ENCODE assay signal across 12 cellular contexts in the genomic region with DNA sequence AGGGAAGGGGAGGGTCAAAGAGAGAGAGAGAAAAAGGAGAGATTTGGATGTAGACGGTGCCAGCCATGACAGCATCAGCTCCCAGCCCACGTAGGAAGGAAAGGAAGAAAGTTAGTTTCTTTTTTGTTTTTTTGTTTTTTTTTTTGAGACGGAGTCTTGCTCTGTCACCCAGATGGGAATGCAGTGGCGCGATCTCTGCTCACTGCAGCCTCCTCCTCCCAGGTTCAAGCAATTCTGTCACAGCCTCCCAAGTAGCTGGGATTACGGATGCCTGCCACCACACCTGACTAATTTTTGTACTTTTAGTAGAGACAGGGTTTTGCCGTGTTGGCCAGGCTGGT. TPM values are rescaled to one million over a fixed set of nuclear protein-coding genes. Genes with fewer than 3 reads are reported as not detected.
DNase-seq lines count a peak whose midpoint lies in the region; ATAC-seq and TF ChIP-seq lines count a peak whose summit lies in the region.
"Had no signal": no experiment of that assay in that cellular context is flagged by ENCODE, and none has a peak within 500 bp of the region (broad histone marks: within the 10 kb centered on the region; RNA-seq: fewer than 3 reads in every experiment).

No MANE protein-coding gene starts in this region.

- ATAC-seq in HG03439 (IDR thresholded peaks at IDR 0.05; ENCODE audit: unreplicated experiment) (no peak), GM19395 (IDR thresholded peaks at IDR 0.05; ENCODE audit: unreplicated experiment) (no peak)
- ATAC-seq: HCT116 had no signal

- H4K8ac ChIP-seq in neuronal stem cell (ENCODE audit: low read depth, low read length), result no peak overlapping the region

- no peak overlapping the region for H2AFZ ChIP-seq in neuronal stem cell (ENCODE audit: low read length)

- H2AK5ac ChIP-seq in neuronal stem cell (ENCODE audit: low read depth, low read length), result no peak overlapping the region

- H3K4me1 ChIP-seq in neuronal stem cell (ENCODE audit: control insufficient read depth in 2 of 2, insufficient read depth in 1 of 2, low read depth in 1 of 2, low read length in 2 of 2), result peaks cover 12 to 14% of the 10 kb centered on the region in 2 donors

- peaks cover 6% of the 10 kb centered on the region for H3K79me1 ChIP-seq in neuronal stem cell (ENCODE audit: low read depth, low read length)

- H3K4me3 ChIP-seq in brain microvascular endothelial cell (ENCODE audit: low read depth, low read length), result no peak overlapping the region
- H3K4me3 ChIP-seq in neuronal stem cell (ENCODE audit: low read length in 2 of 2), result no peak overlapping the region

- H3K27ac ChIP-seq in brain microvascular endothelial cell (no peak overlapping the region), neuronal stem cell (replicated peaks; ENCODE audit: low read length) (no peak overlapping the region)

- no peaks in the 10 kb centered on the region for H3K9me3 ChIP-seq in neuronal stem cell (replicated peaks in 1 of 2; ENCODE audit: control insufficient read depth in 2 of 2, insufficient read depth in 1 of 2, low read depth in 1 of 2, low read length in 2 of 2)

- H3K18ac ChIP-seq in neuronal stem cell (ENCODE audit: low read length), result no peak overlapping the region

- peak overlapping the region; percentile 3 for H3K9ac ChIP-seq in neuronal stem cell (ENCODE audit: low read depth, low read length, poor library complexity)

- no peak overlapping the region for H3K14ac ChIP-seq in neuronal stem cell (ENCODE audit: low read length)

- H3K36me3 ChIP-seq in brain microvascular endothelial cell (replicated peaks) (no peaks in the 10 kb centered on the region), neuronal stem cell (replicated peaks in 1 of 2; ENCODE audit: control insufficient read depth in 2 of 2, insufficient read depth in 2 of 2, low read length in 2 of 2) (no peaks in the 10 kb centered on the region)

- H2BK12ac ChIP-seq in neuronal stem cell (ENCODE audit: low read length), result no peak overlapping the region

- H2BK15ac ChIP-seq in neuronal stem cell (ENCODE audit: low read length), result no peak overlapping the region

- DNase-seq in AG08395 (ENCODE audit: low spot score), result peak; percentile 37
- peak; percentile 46 for DNase-seq in EL
- peak; percentile 28 for DNase-seq in brain microvascular endothelial cell
- DNase-seq in neuronal stem cell (ENCODE audit: low spot score), result no peak
- DNase-seq in NCI-H1930 (lab: John Stamatoyannopoulos, UW), result no peak
- no peak for DNase-seq in NCI-H128 (lab: John Stamatoyannopoulos, UW; ENCODE audit: unreplicated experiment)
- DNase-seq: activated CD4-positive, CD25-positive, alpha-beta regulatory T cell treated with anti-CD3 and anti-CD28 coated beads, Interleukin-2, amount 50 U/mL, for 72 hours; anterior cingulate cortex; Calu3 had no signal

- H3K4me2 ChIP-seq in neuronal stem cell (ENCODE audit: insufficient read depth, low read length, poor library complexity, severe bottlenecking), result no peak overlapping the region

- TF ChIP-seq CTCF in brain microvascular endothelial cell (IDR thresholded peaks at IDR 0.05; ENCODE audit: low read depth, low read length, missing control alignments), result no peak

- H2BK120ac ChIP-seq in neuronal stem cell (ENCODE audit: low read depth, low read length), result no peak overlapping the region

- H4K91ac ChIP-seq in neuronal stem cell (ENCODE audit: low read depth, low read length, poor library complexity), result no peak overlapping the region

- in situ Hi-C loops in brain microvascular endothelial cell (cut with HindIII; ENCODE audit: low pct_ligation_motif_present, low sequenced_read_pairs), result no loop called here

- no peak overlapping the region for H3K23ac ChIP-seq in neuronal stem cell (ENCODE audit: low read depth, low read length, poor library complexity)

- no peak overlapping the region for H3K4ac ChIP-seq in neuronal stem cell (ENCODE audit: low read length)

- H3K27me3 ChIP-seq in brain microvascular endothelial cell (replicated peaks) (no peaks in the 10 kb centered on the region), neuronal stem cell (ENCODE audit: control insufficient read depth in 3 of 3, insufficient read depth in 3 of 3, low read depth in 1 of 3, low read length in 3 of 3) (peaks cover 0 to 2% (median 0%) of the 10 kb centered on the region in 3 experiments)

- H2BK5ac ChIP-seq in neuronal stem cell (ENCODE audit: low read length), result no peak overlapping the region

- WGBS in neuronal stem cell (ENCODE audit: extremely low coverage in 2 of 2, insufficient read length in 2 of 2, insufficient replicate concordance in 1 of 2), 2 donors, result no CpG with 5 or more reads among the region's 7 CpGs

RNA-seq across cellular contexts. Expression of gene ELL, which starts 27.6 kb away (rescaled TPM):
- polyA plus RNA-seq in neuronal stem cell (2013, experiment 1 of 2), result 5.2 TPM
- polyA plus RNA-seq in neuronal stem cell (2013, experiment 2 of 2), result 5.2 TPM

RNA-seq across cellular contexts. Expression of gene FKBP8, which starts 49.1 kb away (rescaled TPM):
- 215 TPM for polyA plus RNA-seq in neuronal stem cell (2013, experiment 1 of 2)
- 207 TPM for polyA plus RNA-seq in neuronal stem cell (2013, experiment 2 of 2)

RNA-seq across cellular contexts. Expression of gene ISYNA1, which starts 56.3 kb away (rescaled TPM):
- polyA plus RNA-seq in neuronal stem cell (2013, experiment 1 of 2), result 318 TPM
- polyA plus RNA-seq in neuronal stem cell (2013, experiment 2 of 2), result 304 TPM

Comparison
In these comparisons a context has a peak if more than half of its experiments do, and no peak if none do; other contexts are left out.
1. DNase-seq: peak in AG08395 (single experiment), EL (single experiment) and brain microvascular endothelial cell (single experiment); none in neuronal stem cell (single experiment), NCI-H1930 (0 of 2) and NCI-H128 (single experiment).